8 cellular contexts compared by ENCODE assay signal in genomic region chr1:8889925-8890785, GRCh38. TPM values are rescaled to one million over a fixed set of nuclear protein-coding genes. Genes with fewer than 3 reads are reported as not detected.
DNase-seq lines count a peak whose midpoint lies in the region; ATAC-seq and TF ChIP-seq lines count a peak whose summit lies in the region.

No MANE protein-coding gene starts in this region.

- peak; percentile 35 for DNase-seq in DMS153 treated with DMSO at 0.1 percent for 48 hours (lab: John Stamatoyannopoulos, UW; ENCODE audit: unreplicated experiment)
- DNase-seq in RPMI7951 (ENCODE audit: low read depth), result peak; percentile 97
- DNase-seq in fibroblast of mammary gland (ENCODE audit: low read depth), result peak; percentile 93
- DNase-seq in omental fat pad (ENCODE audit: low spot score), result peak; percentile 47
- DNase-seq in NCI-H2107 (lab: John Stamatoyannopoulos, UW), result no peak
- no peak for DNase-seq in activated naive CD4-positive, alpha-beta T cell treated with anti-CD3 and anti-CD28 coated beads, Interleukin-2, amount 50 U/mL, for 72 hours (ENCODE audit: low spot score in 2 of 2)

- H3K4me3 ChIP-seq in fibroblast of mammary gland (ENCODE audit: control insufficient read depth, low read depth, low read length), result peak overlapping the region; percentile 31

- no peak for TF ChIP-seq CTCF in fibroblast of mammary gland (conservative IDR thresholded peaks at IDR 0.05; ENCODE audit: control insufficient read depth, insufficient read depth, low read depth, low read length)
- no peak for TF ChIP-seq CTCF in omental fat pad (IDR thresholded peaks at IDR 0.05)

- no peaks in the 10 kb centered on the region for H3K36me3 Mint-ChIP-seq in activated naive CD4-positive, alpha-beta T cell treated with anti-CD3 and anti-CD28 coated beads, Interleukin-2, amount 50 U/mL, for 72 hours

- ATAC-seq in omental fat pad (ENCODE audit: low FRiP score) (peak; percentile 93), HG03432 (IDR thresholded peaks at IDR 0.05; ENCODE audit: unreplicated experiment) (no peak), HG02840 (IDR thresholded peaks at IDR 0.05; ENCODE audit: low FRiP score, unreplicated experiment) (no peak)
- no peak for ATAC-seq in activated naive CD4-positive, alpha-beta T cell treated with anti-CD3 and anti-CD28 coated beads, Interleukin-2, amount 50 U/mL, for 72 hours

- H3K27ac Mint-ChIP-seq in activated naive CD4-positive, alpha-beta T cell treated with anti-CD3 and anti-CD28 coated beads, Interleukin-2, amount 50 U/mL, for 72 hours, result no peak overlapping the region

- no peaks in the 10 kb centered on the region for H3K9me3 Mint-ChIP-seq in activated naive CD4-positive, alpha-beta T cell treated with anti-CD3 and anti-CD28 coated beads, Interleukin-2, amount 50 U/mL, for 72 hours

RNA-seq across cellular contexts. Expression of gene ENO1, which starts 11.7 kb away (rescaled TPM):
- 4,200 and 4,316 TPM in 2 replicates for total RNA-seq in RPMI7951 (2014; rRNA removed; shearing (Covaris generic))
- 1,000 to 10,000 TPM in 1 of 4 donors, 100 to 1,000 TPM in 3; 322 to 1,205 (median 623) TPM for total RNA-seq in omental fat pad
- 1,000 to 10,000 TPM; 1,473 to 3,739 TPM for total RNA-seq in activated naive CD4-positive, alpha-beta T cell treated with anti-CD3 and anti-CD28 coated beads, Interleukin-2, amount 50 U/mL, for 72 hours

RNA-seq across cellular contexts. Expression of gene CA6, which starts 55.5 kb away (rescaled TPM):
- not detected in 2 replicates for total RNA-seq in RPMI7951 (2014; rRNA removed; shearing (Covaris generic))
- total RNA-seq in omental fat pad, result not detected
- 1 to 10 TPM in 1 of 2 donors, under 1 TPM in 1; 0.66 to 1.7 TPM for total RNA-seq in activated naive CD4-positive, alpha-beta T cell treated with anti-CD3 and anti-CD28 coated beads, Interleukin-2, amount 50 U/mL, for 72 hours

Comparison
In these comparisons a context has a peak if more than half of its experiments do, and no peak if none do; other contexts are left out.
1. DNase-seq: peak in DMS153 treated with DMSO at 0.1 percent for 48 hours (single experiment), RPMI7951 (single experiment), fibroblast of mammary gland (single experiment) and omental fat pad (single experiment); none in NCI-H2107 (single experiment) and activated naive CD4-positive, alpha-beta T cell treated with anti-CD3 and anti-CD28 coated beads, Interleukin-2, amount 50 U/mL, for 72 hours (0 of 2).